In genomic region chr5:178859625-178860521, GRCh38 we compare ENCODE assay signal across 8 cellular contexts. TPM values are rescaled to one million over a fixed set of nuclear protein-coding genes. Genes with fewer than 3 reads are reported as not detected.
DNase-seq lines count a peak whose midpoint lies in the region; ATAC-seq and TF ChIP-seq lines count a peak whose summit lies in the region.

Gene ZNF354B, plus strand, starts transcription at chr5:178859953. Its CDS starts 1,095 bp downstream, at chr5:178861048.

- H3K36me3 ChIP-seq in BE2C: peaks cover 22% of the 10 kb centered on the region

- DNase-seq in BE2C: peak; percentile 92
- DNase-seq in GM19238 (ENCODE audit: insufficient read length, low spot score): peak; percentile 92
- DNase-seq in NCI-H524 (lab: John Stamatoyannopoulos, UW): peak; percentile 77 to 88
- peak; percentile 95 for DNase-seq in activated CD4-positive, alpha-beta T cell treated with anti-CD3 and anti-CD28 coated beads, Interleukin-2, amount 10 ng/mL, durations not matched to agents 24 days and 14 days
- DNase-seq in cortex of kidney (lab: John Stamatoyannopoulos, UW): peak; percentile 24
- DNase-seq in left kidney (ENCODE audit: low read depth, low spot score): peak; percentile 98
- DNase-seq in stimulated activated CD4-positive, alpha-beta T cell treated with anti-CD3 and anti-CD28 coated beads, Interleukin-1b, Interleukin-23, amount 100 ng/mL, for 48 hours: peak; percentile 91

- H3K27ac Mint-ChIP-seq in activated CD4-positive, alpha-beta T cell treated with anti-CD3 and anti-CD28 coated beads, Interleukin-2, amount 10 ng/mL, durations not matched to agents 24 days and 14 days: peak within 1 kb of the TSS; percentile 83

- H3K4me3 ChIP-seq in BE2C (ENCODE audit: low read depth, low read length): peak within 1 kb of the TSS; percentile 67

- TF ChIP-seq CTCF in BE2C (IDR thresholded peaks at IDR 0.05; ENCODE audit: low read depth, low read length): peak; percentile 12; the same call in 1 of the 2 replicates

- H3K27me3 ChIP-seq in BE2C: no peaks in the 10 kb centered on the region

- H3K4me3 Mint-ChIP-seq in activated CD4-positive, alpha-beta T cell treated with anti-CD3 and anti-CD28 coated beads, Interleukin-2, amount 10 ng/mL, durations not matched to agents 24 days and 14 days: peak within 1 kb of the TSS; percentile 89

- H3K4me1 Mint-ChIP-seq in activated CD4-positive, alpha-beta T cell treated with anti-CD3 and anti-CD28 coated beads, Interleukin-2, amount 10 ng/mL, durations not matched to agents 24 days and 14 days: peaks cover 16% of the 10 kb centered on the region

- intact Hi-C loops in activated CD4-positive, alpha-beta T cell treated with anti-CD3 and anti-CD28 coated beads, Interleukin-2, amount 10 ng/mL, durations not matched to agents 24 days and 14 days (cut with micrococcal nuclease): loop anchor here (1.0 kb wide), 4 partner anchors 130 to 234 kb away; partner anchors contain the start of genes ZNF354A, ZNF354C and ZNF879

- peak; percentile 95 for ATAC-seq in HG03439 (IDR thresholded peaks at IDR 0.05; ENCODE audit: unreplicated experiment)

- peaks cover 33% of the 10 kb centered on the region for H3K36me3 Mint-ChIP-seq in activated CD4-positive, alpha-beta T cell treated with anti-CD3 and anti-CD28 coated beads, Interleukin-2, amount 10 ng/mL, durations not matched to agents 24 days and 14 days (ENCODE audit: low read depth)

- H3K27me3 Mint-ChIP-seq in activated CD4-positive, alpha-beta T cell treated with anti-CD3 and anti-CD28 coated beads, Interleukin-2, amount 10 ng/mL, durations not matched to agents 24 days and 14 days: no peaks in the 10 kb centered on the region

- H3K4me1 ChIP-seq in BE2C: no peaks in the 10 kb centered on the region

- H3K9me3 Mint-ChIP-seq in activated CD4-positive, alpha-beta T cell treated with anti-CD3 and anti-CD28 coated beads, Interleukin-2, amount 10 ng/mL, durations not matched to agents 24 days and 14 days: peaks cover 8% of the 10 kb centered on the region

- H3K9me3 ChIP-seq in BE2C: no peaks in the 10 kb centered on the region

RNA-seq across cellular contexts. Expression of gene ZNF354B, which starts in this region (rescaled TPM):
- polyA plus RNA-seq in BE2C (2012; ENCODE audit: insufficient read depth, insufficient read length, low read depth): 12.0 TPM
- 13.5 and 17.0 TPM in 2 replicates for total RNA-seq in activated CD4-positive, alpha-beta T cell treated with anti-CD3 and anti-CD28 coated beads, Interleukin-2, amount 10 ng/mL, durations not matched to agents 24 days and 14 days

Comparison
In these comparisons a context has a peak if more than half of its experiments do, and no peak if none do; other contexts are left out.
1. Peak in every context shown above with its lines: DNase-seq, ATAC-seq and H3K4me3 ChIP-seq.
2. DNase-seq: peak in every context shown above with its lines; median percentile 98 in left kidney; 95 in activated CD4-positive, alpha-beta T cell treated with anti-CD3 and anti-CD28 coated beads, Interleukin-2, amount 10 ng/mL, durations not matched to agents 24 days and 14 days; 92 in BE2C; 92 in GM19238; 91 in stimulated activated CD4-positive, alpha-beta T cell treated with anti-CD3 and anti-CD28 coated beads, Interleukin-1b, Interleukin-23, amount 100 ng/mL, for 48 hours; 82 in NCI-H524; 24 in cortex of kidney.